ENCODE assay signal across 8 cellular contexts in the genomic region with DNA sequence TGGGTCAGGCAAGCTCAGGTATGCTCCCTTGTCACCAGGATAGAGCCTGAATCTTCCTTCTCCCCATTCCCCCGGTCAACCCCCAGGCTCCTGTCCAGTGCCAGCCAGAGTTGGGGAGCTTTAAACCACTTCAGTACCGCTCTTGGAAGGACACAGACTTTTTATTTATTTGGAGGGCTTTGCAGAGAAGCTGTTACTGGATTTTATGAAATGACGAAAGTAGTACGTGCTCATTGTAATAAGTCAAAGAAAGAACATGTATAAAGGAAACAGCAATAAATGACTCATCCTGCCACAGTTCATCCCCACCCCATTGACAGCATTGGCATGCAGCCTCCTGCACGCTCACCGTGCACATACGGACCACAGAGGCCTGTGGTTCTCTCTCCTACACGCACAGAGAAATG.
A peak's percentile ranks its signal among the peaks of the same experiment; 100 is the strongest.
DNase-seq lines count a peak whose midpoint lies in the region; ATAC-seq and TF ChIP-seq lines count a peak whose summit lies in the region.

No MANE protein-coding gene starts in this region.

- H3K27ac ChIP-seq in Panc1 (ENCODE audit: low read length) = no peak overlapping the region

- no peaks in the 10 kb centered on the region for H3K9me3 ChIP-seq in Panc1 (ENCODE audit: control insufficient read depth, insufficient read depth, low read depth, low read length)

- DNase-seq in Panc1 (ENCODE audit: low read depth, low spot score) = peak; percentile 58
- DNase-seq in amniotic stem cell (lab: John Stamatoyannopoulos, UW) = peak; percentile 81
- no peak for DNase-seq in natural killer cell
- no peak for DNase-seq in GM13976 (ENCODE audit: low spot score)
- DNase-seq in NCI-H2227 treated with DMSO at 0.1 percent for 48 hours (lab: John Stamatoyannopoulos, UW) = no peak

- H3K4me1 ChIP-seq in Panc1 (ENCODE audit: control insufficient read depth, insufficient read depth, low read length) = no peaks in the 10 kb centered on the region; the same call in 1 of the 2 replicates

- peak overlapping the region; percentile 85 for H3K4me3 Mint-ChIP-seq in natural killer cell

- TF ChIP-seq CTCF in Panc1 (IDR thresholded peaks at IDR 0.05) (no peak), natural killer cell (IDR thresholded peaks at IDR 0.05) (no peak), GM13976 (IDR thresholded peaks at IDR 0.05; ENCODE audit: borderline replicate concordance, control extremely low read depth, extremely low read depth, insufficient read depth, missing control alignments) (no peak)

- no peaks in the 10 kb centered on the region for H3K27me3 Mint-ChIP-seq in natural killer cell (ENCODE audit: low read depth in 2 of 2)

- BruUV-seq in Panc1 (replicated peaks; lab: Mats Ljungman, UMichigan) = no TSS peak

- H3K27ac Mint-ChIP-seq in natural killer cell = peak overlapping the region; percentile 88 to 95

- POLR2A ChIA-PET in Panc1 (lab: Charles Lee) = no interaction called here

- in situ Hi-C loops in Panc1 (cut with HindIII; ENCODE audit: low pct_unique_long_range_greater_than_20kb, low sequenced_read_pairs) = no loop called here
- in situ Hi-C loops in GM13976 (cut with MboI; ENCODE audit: low sequenced_read_pairs, unreplicated experiment) = no loop called here

- H3K4me1 Mint-ChIP-seq in natural killer cell = peaks cover 20 to 23% of the 10 kb centered on the region in 2 donors

- no peaks in the 10 kb centered on the region for H3K27me3 ChIP-seq in Panc1 (ENCODE audit: control insufficient read depth, insufficient read depth, low read length)

- CTCF ChIA-PET in Panc1 (lab: Charles Lee) = no interaction called here

- no peaks in the 10 kb centered on the region for H3K36me3 Mint-ChIP-seq in natural killer cell

- no peaks in the 10 kb centered on the region for H3K9me3 Mint-ChIP-seq in natural killer cell

- intact Hi-C loops in Panc1 (cut with micrococcal nuclease; ENCODE audit: unreplicated experiment) (no loop called here), natural killer cell (cut with micrococcal nuclease) (loop anchor here (1.0 kb wide), 1 partner anchor 20 kb away; no protein-coding TSS in a partner anchor)

- H3K4me3 ChIP-seq in Panc1 (ENCODE audit: low read depth in 2 of 2, low read length in 2 of 2) = no peak overlapping the region

- peak; percentile 84 for ATAC-seq in GM21423 (IDR thresholded peaks at IDR 0.05; ENCODE audit: unreplicated experiment)
- peak; percentile 85; the same call in 1 of the 2 replicates for ATAC-seq in Panc1
- peak; percentile 89 to 98 (median 97) for ATAC-seq in natural killer cell
- ATAC-seq in GM18870 (IDR thresholded peaks at IDR 0.05; ENCODE audit: unreplicated experiment) = no peak
- no peak for ATAC-seq in HG02870 (IDR thresholded peaks at IDR 0.05; ENCODE audit: unreplicated experiment)

- no peaks in the 10 kb centered on the region for H3K36me3 ChIP-seq in Panc1 (ENCODE audit: control insufficient read depth, insufficient read depth, low read length)

Comparison
In these comparisons a context has a peak if more than half of its experiments do, and no peak if none do; other contexts are left out.
1. ATAC-seq: peak in GM21423 (single experiment), Panc1 (single experiment) and natural killer cell (3 of 3); none in GM18870 (single experiment) and HG02870 (single experiment).
2. DNase-seq: peak in Panc1 (single experiment) and amniotic stem cell (single experiment); none in natural killer cell (single experiment), GM13976 (single experiment) and NCI-H2227 treated with DMSO at 0.1 percent for 48 hours (single experiment).